In the genomic region with DNA sequence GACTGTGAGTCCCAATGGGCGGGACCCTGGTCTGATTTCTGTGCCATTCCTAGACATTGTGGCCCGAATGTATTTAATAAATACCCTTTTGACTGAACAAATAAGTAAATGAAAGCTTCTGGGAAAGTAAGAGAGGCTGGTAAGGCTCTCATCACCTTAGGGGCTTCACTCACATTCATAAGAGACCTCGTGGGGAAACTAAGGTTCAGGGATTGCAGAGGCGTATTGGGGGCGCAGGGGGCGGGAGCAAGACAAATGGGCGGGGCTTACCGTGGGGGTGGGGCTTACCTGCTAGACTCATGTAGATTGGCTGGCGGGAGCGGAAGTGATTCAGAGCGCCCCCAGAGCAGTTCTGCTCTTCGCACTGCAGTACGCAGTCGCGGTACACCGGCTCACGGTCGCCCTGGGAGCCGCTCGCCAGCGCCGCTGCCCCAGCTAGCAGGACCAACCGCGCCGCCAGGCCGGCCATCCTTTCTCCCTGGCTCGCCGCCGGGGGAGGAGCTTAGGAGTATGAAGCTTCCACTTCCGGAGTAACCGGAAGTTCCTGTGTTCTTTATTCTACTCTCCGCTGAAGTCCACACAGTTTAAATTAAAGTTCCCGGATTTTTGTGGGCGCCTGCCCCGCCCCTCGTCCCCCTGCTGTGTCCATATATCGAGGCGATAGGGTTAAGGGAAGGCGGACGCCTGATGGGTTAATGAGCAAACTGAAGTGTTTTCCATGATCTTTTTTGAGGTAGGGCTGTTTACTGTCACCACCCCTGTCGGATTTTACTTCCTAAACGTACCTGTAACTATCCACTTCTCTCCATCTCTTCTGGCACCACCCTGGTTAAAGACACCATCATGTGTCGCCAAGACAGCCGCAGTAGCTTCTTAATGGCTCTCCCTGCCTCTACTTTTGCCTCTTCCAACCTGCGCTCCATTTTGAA, we compare ENCODE assay signal across 8 cellular contexts. TPM values are rescaled to one million over a fixed set of nuclear protein-coding genes. Genes with fewer than 3 reads are reported as not detected.
DNase-seq lines count a peak whose midpoint lies in the region; ATAC-seq and TF ChIP-seq lines count a peak whose summit lies in the region.

A gene with protein sequence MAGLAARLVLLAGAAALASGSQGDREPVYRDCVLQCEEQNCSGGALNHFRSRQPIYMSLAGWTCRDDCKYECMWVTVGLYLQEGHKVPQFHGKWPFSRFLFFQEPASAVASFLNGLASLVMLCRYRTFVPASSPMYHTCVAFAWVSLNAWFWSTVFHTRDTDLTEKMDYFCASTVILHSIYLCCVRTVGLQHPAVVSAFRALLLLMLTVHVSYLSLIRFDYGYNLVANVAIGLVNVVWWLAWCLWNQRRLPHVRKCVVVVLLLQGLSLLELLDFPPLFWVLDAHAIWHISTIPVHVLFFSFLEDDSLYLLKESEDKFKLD (minus strand): TSS at position 512 of the 929 bp plus-strand sequence. CDS start 43 bp downstream, at position 469.

- H3K27ac ChIP-seq in cingulate gyrus (ENCODE audit: low read depth, low read length): peak within 1 kb of the TSS; percentile 84

- TF ChIP-seq CTCF in BJ (IDR thresholded peaks at IDR 0.05; ENCODE audit: insufficient read depth, low read depth, low read length): no peak

- H3K36me3 ChIP-seq in BJ (ENCODE audit: control insufficient read depth, insufficient read depth, low read length): peaks cover 3% of the 10 kb centered on the region; the same call in 1 of the 2 replicates

- DNase-seq in BJ (ENCODE audit: low read depth): peak; percentile 67
- DNase-seq in GM19238 (ENCODE audit: insufficient read length, low spot score): peak; percentile 89
- DNase-seq in NCI-H510A (lab: John Stamatoyannopoulos, UW): peak; percentile 73
- DNase-seq in activated CD4-positive, alpha-beta T cell treated with anti-CD3 and anti-CD28 coated beads for 4 hours: peak; percentile 78 to 84
- DNase-seq in left colon: peak; percentile 87 to 94
- DNase-seq in stimulated activated CD4-positive, alpha-beta T cell treated with anti-CD3 and anti-CD28 coated beads, Interleukin-1b, Interleukin-23, amount 100 ng/mL, for 4 hours (ENCODE audit: low read depth in 2 of 2): peak; percentile 71 to 85

- peak within 1 kb of the TSS; percentile 72 for H3K4me3 ChIP-seq in BJ (ENCODE audit: low read depth, low read length)

- POLR2A ChIA-PET in BJ (lab: Charles Lee): interaction anchor here (0.6 to 1.2 kb wide), 2 partner anchors 10 to 12 kb away, joined by 4 to 16 read pairs; a partner anchor contains a TSS

- CTCF ChIA-PET in BJ (lab: Yijun Ruan, JAX): interaction anchor here (0.6 to 1.9 kb wide), 12 partner anchors 9 to 66 kb away, joined by 3 to 9 read pairs (median 4); a partner anchor contains a TSS

- ATAC-seq in HG03439 (IDR thresholded peaks at IDR 0.05; ENCODE audit: unreplicated experiment): peak; percentile 95
- peak; percentile 90 for ATAC-seq in left colon

- H3K27me3 ChIP-seq in BJ (ENCODE audit: control insufficient read depth, insufficient read depth, low read length): no peaks in the 10 kb centered on the region

- intact Hi-C loops in left colon (cut with DNase I, micrococcal nuclease): no loop called here

RNA-seq across cellular contexts. Expression of the gene that starts here (rescaled TPM):
- polyA plus RNA-seq in BJ (2011; rRNA removed): 11.4 and 20.3 TPM in 2 replicates
- polyA minus RNA-seq in BJ (2011; rRNA and poly(A)+ RNA removed): 10.5 and 15.8 TPM in 2 replicates
- 10 to 100 TPM; 46.1 to 56.1 TPM for total RNA-seq in left colon

Comparison
In these comparisons a context has a peak if more than half of its experiments do, and no peak if none do; other contexts are left out.
1. Peak in every context shown above with its lines: DNase-seq, ATAC-seq, H3K4me3 ChIP-seq and H3K27ac ChIP-seq.